In the genomic region with DNA sequence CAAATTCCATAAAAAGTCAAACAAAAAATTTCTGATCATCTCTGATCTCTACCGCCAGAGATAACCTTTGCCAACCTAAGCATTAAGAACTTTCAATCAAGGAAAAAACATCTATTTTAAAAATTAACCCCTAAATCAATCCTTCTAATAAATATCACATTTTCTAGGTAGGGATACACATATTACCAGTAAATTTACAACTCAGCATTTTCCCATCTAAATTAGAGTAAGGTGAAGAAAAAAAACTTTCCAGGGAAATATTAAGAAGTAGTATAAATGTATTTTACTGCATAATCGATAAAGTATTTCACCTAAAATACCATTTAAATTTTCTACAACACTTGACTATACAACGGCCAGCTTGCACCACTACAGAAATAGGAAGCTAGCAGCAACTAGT, we compare ENCODE assay signal across 8 cellular contexts. TPM values are rescaled to one million over a fixed set of nuclear protein-coding genes. Genes with fewer than 3 reads are reported as not detected.
A peak's percentile ranks its signal among the peaks of the same experiment; 100 is the strongest.
DNase-seq lines count a peak whose midpoint lies in the region; ATAC-seq and TF ChIP-seq lines count a peak whose summit lies in the region.

No MANE protein-coding gene starts in this region.

- no peak for TF ChIP-seq EP300 in suprapubic skin (IDR thresholded peaks at IDR 0.05)

- peak overlapping the region; percentile 95; the same call in 1 of the 2 replicates for H3K4me3 ChIP-seq in iPS-18c (ENCODE audit: insufficient read depth, low read depth, low read length)
- peak overlapping the region; percentile 74 for H3K4me3 ChIP-seq in suprapubic skin

- TF ChIP-seq POLR2A in suprapubic skin (IDR thresholded peaks at IDR 0.05) = no peak

- no peaks in the 10 kb centered on the region for H3K9me3 Mint-ChIP-seq in activated CD4-positive, alpha-beta T cell treated with anti-CD3 and anti-CD28 coated beads, Interleukin-2, amount 10 ng/mL, durations not matched to agents 24 days and 14 days
- H3K9me3 Mint-ChIP-seq in activated CD8-positive, alpha-beta T cell treated with anti-CD3 and anti-CD28 coated beads, Interleukin-2, amount 10 ng/mL, durations not matched to agents 7 days and 5 days (ENCODE audit: insufficient read depth) = no peaks in the 10 kb centered on the region

- H3K4me3 Mint-ChIP-seq in activated CD4-positive, alpha-beta T cell treated with anti-CD3 and anti-CD28 coated beads, Interleukin-2, amount 10 ng/mL, durations not matched to agents 24 days and 14 days = peak overlapping the region; percentile 96
- peak overlapping the region; percentile 93 for H3K4me3 Mint-ChIP-seq in activated CD8-positive, alpha-beta T cell treated with anti-CD3 and anti-CD28 coated beads, Interleukin-2, amount 10 ng/mL, durations not matched to agents 7 days and 5 days

- H3K9me3 ChIP-seq in iPS-18c (ENCODE audit: control insufficient read depth, insufficient read depth, low read length) = no peaks in the 10 kb centered on the region
- no peaks in the 10 kb centered on the region for H3K9me3 ChIP-seq in suprapubic skin

- H3K27me3 Mint-ChIP-seq in activated CD4-positive, alpha-beta T cell treated with anti-CD3 and anti-CD28 coated beads, Interleukin-2, amount 10 ng/mL, durations not matched to agents 24 days and 14 days = peaks cover 18% of the 10 kb centered on the region
- peaks cover 14% of the 10 kb centered on the region for H3K27me3 Mint-ChIP-seq in activated CD8-positive, alpha-beta T cell treated with anti-CD3 and anti-CD28 coated beads, Interleukin-2, amount 10 ng/mL, durations not matched to agents 7 days and 5 days (ENCODE audit: low read depth)

- CTCF ChIA-PET in activated CD8-positive, alpha-beta T cell treated with anti-CD3 and anti-CD28 coated beads, Interleukin-2, amount 10 ng/mL, durations not matched to agents 7 days and 5 days (lab: Charles Lee) = interaction anchor here (0.9 to 2.4 kb wide), 11 partner anchors 11 to 147 kb away, joined by 3 to 12 read pairs (median 4); no protein-coding TSS in a partner anchor

- H3K27ac ChIP-seq in suprapubic skin = peak overlapping the region; percentile 95

- DNase-seq in activated CD4-positive, alpha-beta T cell treated with anti-CD3 and anti-CD28 coated beads, Interleukin-2, amount 10 ng/mL, durations not matched to agents 24 days and 14 days = no peak
- no peak for DNase-seq in activated CD4-positive, alpha-beta T cell treated with anti-CD3 and anti-CD28 coated beads for 1 hour
- no peak for DNase-seq in activated CD8-positive, alpha-beta T cell treated with anti-CD3 and anti-CD28 coated beads, Interleukin-2, amount 10 ng/mL, durations not matched to agents 7 days and 5 days
- DNase-seq in suprapubic skin (ENCODE audit: low spot score in 2 of 2) (no peak), NCI-H1694 (lab: John Stamatoyannopoulos, UW) (no peak), AG20443 (ENCODE audit: low spot score) (no peak)

- peak overlapping the region; percentile 96 for H3K27ac Mint-ChIP-seq in activated CD4-positive, alpha-beta T cell treated with anti-CD3 and anti-CD28 coated beads, Interleukin-2, amount 10 ng/mL, durations not matched to agents 24 days and 14 days
- peak overlapping the region; percentile 93 for H3K27ac Mint-ChIP-seq in activated CD8-positive, alpha-beta T cell treated with anti-CD3 and anti-CD28 coated beads, Interleukin-2, amount 10 ng/mL, durations not matched to agents 7 days and 5 days

- intact Hi-C loops in activated CD4-positive, alpha-beta T cell treated with anti-CD3 and anti-CD28 coated beads, Interleukin-2, amount 10 ng/mL, durations not matched to agents 24 days and 14 days (cut with micrococcal nuclease) = loop anchor here (5.0 kb wide), 3 partner anchors 449 to 1139 kb away; a partner anchor contains a TSS

- H3K36me3 Mint-ChIP-seq in activated CD4-positive, alpha-beta T cell treated with anti-CD3 and anti-CD28 coated beads, Interleukin-2, amount 10 ng/mL, durations not matched to agents 24 days and 14 days (ENCODE audit: low read depth) = peaks cover 26% of the 10 kb centered on the region
- peaks cover 20% of the 10 kb centered on the region for H3K36me3 Mint-ChIP-seq in activated CD8-positive, alpha-beta T cell treated with anti-CD3 and anti-CD28 coated beads, Interleukin-2, amount 10 ng/mL, durations not matched to agents 7 days and 5 days (ENCODE audit: low read depth)

- no peak for ATAC-seq in activated CD8-positive, alpha-beta T cell treated with anti-CD3 and anti-CD28 coated beads, Interleukin-2, amount 10 ng/mL, durations not matched to agents 7 days and 5 days
- no peak for ATAC-seq in GM19455 (IDR thresholded peaks at IDR 0.05; ENCODE audit: unreplicated experiment)

- H3K36me3 ChIP-seq in suprapubic skin = no peaks in the 10 kb centered on the region

- H3K4me1 ChIP-seq in suprapubic skin = peaks cover 35% of the 10 kb centered on the region

- H3K4me1 Mint-ChIP-seq in activated CD4-positive, alpha-beta T cell treated with anti-CD3 and anti-CD28 coated beads, Interleukin-2, amount 10 ng/mL, durations not matched to agents 24 days and 14 days = peaks cover 39% of the 10 kb centered on the region
- peaks cover 51% of the 10 kb centered on the region for H3K4me1 Mint-ChIP-seq in activated CD8-positive, alpha-beta T cell treated with anti-CD3 and anti-CD28 coated beads, Interleukin-2, amount 10 ng/mL, durations not matched to agents 7 days and 5 days (ENCODE audit: low read depth)

- no peaks in the 10 kb centered on the region for H3K27me3 ChIP-seq in suprapubic skin

- 32% methylated on average over 3 of the region's 3 CpGs for WGBS in suprapubic skin

- POLR2A ChIA-PET in activated CD8-positive, alpha-beta T cell treated with anti-CD3 and anti-CD28 coated beads, Interleukin-2, amount 10 ng/mL, durations not matched to agents 7 days and 5 days (lab: Charles Lee) = interaction anchor here (0.6 to 5.1 kb wide), 9 partner anchors 11 to 519 kb away, joined by 3 to 52 read pairs (median 6); a partner anchor contains a TSS

- no peak for TF ChIP-seq CTCF in suprapubic skin (IDR thresholded peaks at IDR 0.05)

RNA-seq across cellular contexts. Expression of a gene that starts 1.5 kb away (rescaled TPM):
- 31.9 and 33.6 TPM in 2 replicates for total RNA-seq in activated CD4-positive, alpha-beta T cell treated with anti-CD3 and anti-CD28 coated beads, Interleukin-2, amount 10 ng/mL, durations not matched to agents 24 days and 14 days
- 10 to 100 TPM; 19.3 to 21.0 TPM for total RNA-seq in activated CD8-positive, alpha-beta T cell treated with anti-CD3 and anti-CD28 coated beads, Interleukin-2, amount 10 ng/mL, durations not matched to agents 7 days and 5 days
- total RNA-seq in suprapubic skin = 10 to 100 TPM; 24.9 to 32.6 (median 31.3) TPM

RNA-seq across cellular contexts. Expression of a gene that starts 12.6 kb away (rescaled TPM):
- total RNA-seq in activated CD4-positive, alpha-beta T cell treated with anti-CD3 and anti-CD28 coated beads, Interleukin-2, amount 10 ng/mL, durations not matched to agents 24 days and 14 days = 14.6 and 16.2 TPM in 2 replicates
- total RNA-seq in activated CD8-positive, alpha-beta T cell treated with anti-CD3 and anti-CD28 coated beads, Interleukin-2, amount 10 ng/mL, durations not matched to agents 7 days and 5 days = 10 to 100 TPM; 27.9 to 29.3 TPM
- total RNA-seq in suprapubic skin = 10 to 100 TPM; 10.5 to 29.5 (median 14.5) TPM
